1 cellular context compared by ENCODE assay signal in the genomic region with DNA sequence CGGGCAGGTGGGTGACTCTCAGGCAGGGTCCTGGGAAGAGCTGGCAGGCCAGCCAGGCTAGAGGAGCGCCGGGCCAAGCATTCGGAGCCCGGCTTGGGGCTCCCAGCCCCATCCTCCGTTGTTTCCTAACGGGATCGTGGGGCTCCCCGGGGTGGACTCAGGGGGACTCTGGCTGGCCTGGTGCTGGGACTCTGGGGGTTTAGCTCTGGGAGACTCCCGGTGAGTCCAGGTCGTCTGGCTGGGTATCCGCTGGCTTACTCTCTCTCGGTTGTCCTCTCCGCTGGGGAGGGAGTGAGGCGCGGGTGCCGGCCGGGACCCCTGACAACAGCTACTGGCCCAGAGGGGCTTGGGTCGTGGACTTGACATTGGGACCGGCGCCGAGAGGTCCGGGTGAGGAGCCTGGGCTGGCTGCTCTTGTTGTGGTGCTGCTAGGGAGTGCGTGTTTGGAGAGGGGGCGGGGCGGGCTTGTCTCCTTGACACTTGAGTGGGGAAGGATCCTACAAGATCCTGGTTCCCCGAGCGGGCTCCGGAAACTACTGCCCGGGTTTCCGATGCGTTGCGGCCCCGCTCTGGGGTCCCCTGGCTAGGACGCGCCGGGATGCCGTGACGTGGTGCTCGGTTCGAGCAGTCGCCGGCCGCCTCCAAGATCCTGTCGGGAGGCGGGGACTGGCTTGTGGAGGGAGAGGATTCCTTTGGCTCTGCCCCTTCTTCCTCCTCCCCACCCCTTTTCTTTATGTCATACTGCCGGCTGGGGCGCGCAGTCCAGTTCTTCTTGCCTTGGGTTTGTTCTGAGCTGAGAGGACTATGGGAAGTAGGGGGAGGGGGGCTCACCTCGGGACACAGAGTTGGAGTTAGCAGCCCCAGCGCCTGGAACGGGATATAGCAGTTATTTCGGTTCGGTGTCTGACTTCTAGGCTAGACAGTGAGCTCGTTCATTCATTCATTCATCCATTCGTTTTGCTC.
TF ChIP-seq lines count a peak whose summit lies in the region.

No MANE protein-coding gene starts in this region.

TF ChIP-seq in K562, 482 proteins besides CTCF, POLR2A, EP300 and RAD21 (continued from another document and continues in another):
- TF ChIP-seq, protein P1, sequence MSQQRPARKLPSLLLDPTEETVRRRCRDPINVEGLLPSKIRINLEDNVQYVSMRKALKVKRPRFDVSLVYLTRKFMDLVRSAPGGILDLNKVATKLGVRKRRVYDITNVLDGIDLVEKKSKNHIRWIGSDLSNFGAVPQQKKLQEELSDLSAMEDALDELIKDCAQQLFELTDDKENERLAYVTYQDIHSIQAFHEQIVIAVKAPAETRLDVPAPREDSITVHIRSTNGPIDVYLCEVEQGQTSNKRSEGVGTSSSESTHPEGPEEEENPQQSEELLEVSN (IDR thresholded peaks at IDR 0.05; ENCODE audit: borderline replicate concordance in 1 of 2, extremely low read depth in 1 of 2, insufficient read depth in 1 of 2, insufficient read length in 1 of 2, low read depth in 1 of 2, low read length in 1 of 2, poor library complexity in 1 of 2, severe bottlenecking in 1 of 2): peak; percentile 12 to 24
- 0 out of 2 replicates have a peak, but pooled peaks have one; percentile 11 for TF ChIP-seq CBX1 (IDR thresholded peaks at IDR 0.05; ENCODE audit: low read depth)
- no peak for TF ChIP-seq BCOR (IDR thresholded peaks at IDR 0.05)
- TF ChIP-seq ILK (tag; IDR thresholded peaks at IDR 0.05; ENCODE audit: borderline replicate concordance, low read depth): no peak
- TF ChIP-seq, protein P2, sequence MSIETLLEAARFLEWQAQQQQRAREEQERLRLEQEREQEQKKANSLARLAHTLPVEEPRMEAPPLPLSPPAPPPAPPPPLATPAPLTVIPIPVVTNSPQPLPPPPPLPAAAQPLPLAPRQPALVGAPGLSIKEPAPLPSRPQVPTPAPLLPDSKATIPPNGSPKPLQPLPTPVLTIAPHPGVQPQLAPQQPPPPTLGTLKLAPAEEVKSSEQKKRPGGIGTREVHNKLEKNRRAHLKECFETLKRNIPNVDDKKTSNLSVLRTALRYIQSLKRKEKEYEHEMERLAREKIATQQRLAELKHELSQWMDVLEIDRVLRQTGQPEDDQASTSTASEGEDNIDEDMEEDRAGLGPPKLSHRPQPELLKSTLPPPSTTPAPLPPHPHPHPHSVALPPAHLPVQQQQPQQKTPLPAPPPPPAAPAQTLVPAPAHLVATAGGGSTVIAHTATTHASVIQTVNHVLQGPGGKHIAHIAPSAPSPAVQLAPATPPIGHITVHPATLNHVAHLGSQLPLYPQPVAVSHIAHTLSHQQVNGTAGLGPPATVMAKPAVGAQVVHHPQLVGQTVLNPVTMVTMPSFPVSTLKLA (conservative IDR thresholded peaks at IDR 0.05): peak; percentile 65 to 71
- peak in 1 of 3 experiments; percentile 22 for TF ChIP-seq YY1 (IDR thresholded peaks at IDR 0.05; ENCODE audit: borderline replicate concordance in 1 of 3, control insufficient read depth in 1 of 3, extremely low read depth in 1 of 3, insufficient read depth in 3 of 3, insufficient read length in 1 of 3, insufficient replicate concordance in 2 of 3, low read depth in 1 of 3, low read length in 2 of 3)
- TF ChIP-seq HDAC3 (IDR thresholded peaks at IDR 0.05; ENCODE audit: borderline replicate concordance, partially characterized antibody): no peak
- no peak for TF ChIP-seq RFX5 (IDR thresholded peaks at IDR 0.05; ENCODE audit: low read depth, low read length)
- TF ChIP-seq, protein P3, sequence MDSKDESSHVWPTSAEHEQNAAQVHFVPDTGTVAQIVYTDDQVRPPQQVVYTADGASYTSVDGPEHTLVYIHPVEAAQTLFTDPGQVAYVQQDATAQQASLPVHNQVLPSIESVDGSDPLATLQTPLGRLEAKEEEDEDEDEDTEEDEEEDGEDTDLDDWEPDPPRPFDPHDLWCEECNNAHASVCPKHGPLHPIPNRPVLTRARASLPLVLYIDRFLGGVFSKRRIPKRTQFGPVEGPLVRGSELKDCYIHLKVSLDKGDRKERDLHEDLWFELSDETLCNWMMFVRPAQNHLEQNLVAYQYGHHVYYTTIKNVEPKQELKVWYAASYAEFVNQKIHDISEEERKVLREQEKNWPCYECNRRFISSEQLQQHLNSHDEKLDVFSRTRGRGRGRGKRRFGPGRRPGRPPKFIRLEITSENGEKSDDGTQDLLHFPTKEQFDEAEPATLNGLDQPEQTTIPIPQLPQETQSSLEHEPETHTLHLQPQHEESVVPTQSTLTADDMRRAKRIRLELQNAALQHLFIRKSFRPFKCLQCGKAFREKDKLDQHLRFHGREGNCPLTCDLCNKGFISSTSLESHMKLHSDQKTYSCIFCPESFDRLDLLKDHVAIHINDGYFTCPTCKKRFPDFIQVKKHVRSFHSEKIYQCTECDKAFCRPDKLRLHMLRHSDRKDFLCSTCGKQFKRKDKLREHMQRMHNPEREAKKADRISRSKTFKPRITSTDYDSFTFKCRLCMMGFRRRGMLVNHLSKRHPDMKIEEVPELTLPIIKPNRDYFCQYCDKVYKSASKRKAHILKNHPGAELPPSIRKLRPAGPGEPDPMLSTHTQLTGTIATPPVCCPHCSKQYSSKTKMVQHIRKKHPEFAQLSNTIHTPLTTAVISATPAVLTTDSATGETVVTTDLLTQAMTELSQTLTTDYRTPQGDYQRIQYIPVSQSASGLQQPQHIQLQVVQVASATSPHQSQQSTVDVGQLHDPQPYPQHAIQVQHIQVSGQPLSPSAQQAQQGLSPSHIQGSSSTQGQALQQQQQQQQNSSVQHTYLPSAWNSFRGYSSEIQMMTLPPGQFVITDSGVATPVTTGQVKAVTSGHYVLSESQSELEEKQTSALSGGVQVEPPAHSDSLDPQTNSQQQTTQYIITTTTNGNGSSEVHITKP (IDR thresholded peaks at IDR 0.05; ENCODE audit: partially characterized antibody): peak; percentile 62
- TF ChIP-seq RB1 (IDR thresholded peaks at IDR 0.05; ENCODE audit: low read depth): peak; percentile 27; the same call in 1 of the 2 replicates
- no peak for TF ChIP-seq ZBTB8A (IDR thresholded peaks at IDR 0.05; ENCODE audit: partially characterized antibody)
- no peak for TF ChIP-seq RBM17 (IDR thresholded peaks at IDR 0.05; ENCODE audit: borderline replicate concordance, low read depth, low read length)
- no peak for TF ChIP-seq TEAD4 (IDR thresholded peaks at IDR 0.05; ENCODE audit: low read length)
- 0 out of 2 replicates have a peak, but pooled peaks have one; percentile 48 for TF ChIP-seq TEAD4 (CRISPR knock-in tag; IDR thresholded peaks at IDR 0.05; ENCODE audit: borderline replicate concordance)
- TF ChIP-seq HMG20A (CRISPR knock-in tag; conservative IDR thresholded peaks at IDR 0.05): no peak
- TF ChIP-seq, protein P4, sequence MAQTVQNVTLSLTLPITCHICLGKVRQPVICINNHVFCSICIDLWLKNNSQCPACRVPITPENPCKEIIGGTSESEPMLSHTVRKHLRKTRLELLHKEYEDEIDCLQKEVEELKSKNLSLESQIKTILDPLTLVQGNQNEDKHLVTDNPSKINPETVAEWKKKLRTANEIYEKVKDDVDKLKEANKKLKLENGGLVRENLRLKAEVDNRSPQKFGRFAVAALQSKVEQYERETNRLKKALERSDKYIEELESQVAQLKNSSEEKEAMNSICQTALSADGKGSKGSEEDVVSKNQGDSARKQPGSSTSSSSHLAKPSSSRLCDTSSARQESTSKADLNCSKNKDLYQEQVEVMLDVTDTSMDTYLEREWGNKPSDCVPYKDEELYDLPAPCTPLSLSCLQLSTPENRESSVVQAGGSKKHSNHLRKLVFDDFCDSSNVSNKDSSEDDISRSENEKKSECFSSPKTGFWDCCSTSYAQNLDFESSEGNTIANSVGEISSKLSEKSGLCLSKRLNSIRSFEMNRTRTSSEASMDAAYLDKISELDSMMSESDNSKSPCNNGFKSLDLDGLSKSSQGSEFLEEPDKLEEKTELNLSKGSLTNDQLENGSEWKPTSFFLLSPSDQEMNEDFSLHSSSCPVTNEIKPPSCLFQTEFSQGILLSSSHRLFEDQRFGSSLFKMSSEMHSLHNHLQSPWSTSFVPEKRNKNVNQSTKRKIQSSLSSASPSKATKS (CRISPR knock-in tag; IDR thresholded peaks at IDR 0.05): no peak
- no peak for TF ChIP-seq JUND (IDR thresholded peaks at IDR 0.05; ENCODE audit: borderline replicate concordance, low read depth, low read length)
- TF ChIP-seq JUND (tag; IDR thresholded peaks at IDR 0.05; ENCODE audit: borderline replicate concordance, low read depth, low read length): 0 out of 3 replicates have a peak, but pooled peaks have one; percentile 13
- TF ChIP-seq, protein P5, sequence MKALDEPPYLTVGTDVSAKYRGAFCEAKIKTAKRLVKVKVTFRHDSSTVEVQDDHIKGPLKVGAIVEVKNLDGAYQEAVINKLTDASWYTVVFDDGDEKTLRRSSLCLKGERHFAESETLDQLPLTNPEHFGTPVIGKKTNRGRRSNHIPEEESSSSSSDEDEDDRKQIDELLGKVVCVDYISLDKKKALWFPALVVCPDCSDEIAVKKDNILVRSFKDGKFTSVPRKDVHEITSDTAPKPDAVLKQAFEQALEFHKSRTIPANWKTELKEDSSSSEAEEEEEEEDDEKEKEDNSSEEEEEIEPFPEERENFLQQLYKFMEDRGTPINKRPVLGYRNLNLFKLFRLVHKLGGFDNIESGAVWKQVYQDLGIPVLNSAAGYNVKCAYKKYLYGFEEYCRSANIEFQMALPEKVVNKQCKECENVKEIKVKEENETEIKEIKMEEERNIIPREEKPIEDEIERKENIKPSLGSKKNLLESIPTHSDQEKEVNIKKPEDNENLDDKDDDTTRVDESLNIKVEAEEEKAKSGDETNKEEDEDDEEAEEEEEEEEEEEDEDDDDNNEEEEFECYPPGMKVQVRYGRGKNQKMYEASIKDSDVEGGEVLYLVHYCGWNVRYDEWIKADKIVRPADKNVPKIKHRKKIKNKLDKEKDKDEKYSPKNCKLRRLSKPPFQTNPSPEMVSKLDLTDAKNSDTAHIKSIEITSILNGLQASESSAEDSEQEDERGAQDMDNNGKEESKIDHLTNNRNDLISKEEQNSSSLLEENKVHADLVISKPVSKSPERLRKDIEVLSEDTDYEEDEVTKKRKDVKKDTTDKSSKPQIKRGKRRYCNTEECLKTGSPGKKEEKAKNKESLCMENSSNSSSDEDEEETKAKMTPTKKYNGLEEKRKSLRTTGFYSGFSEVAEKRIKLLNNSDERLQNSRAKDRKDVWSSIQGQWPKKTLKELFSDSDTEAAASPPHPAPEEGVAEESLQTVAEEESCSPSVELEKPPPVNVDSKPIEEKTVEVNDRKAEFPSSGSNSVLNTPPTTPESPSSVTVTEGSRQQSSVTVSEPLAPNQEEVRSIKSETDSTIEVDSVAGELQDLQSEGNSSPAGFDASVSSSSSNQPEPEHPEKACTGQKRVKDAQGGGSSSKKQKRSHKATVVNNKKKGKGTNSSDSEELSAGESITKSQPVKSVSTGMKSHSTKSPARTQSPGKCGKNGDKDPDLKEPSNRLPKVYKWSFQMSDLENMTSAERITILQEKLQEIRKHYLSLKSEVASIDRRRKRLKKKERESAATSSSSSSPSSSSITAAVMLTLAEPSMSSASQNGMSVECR (CRISPR knock-in tag; IDR thresholded peaks at IDR 0.05): peak; percentile 75; the same call in 1 of the 2 replicates
- TF ChIP-seq ZNF408 (CRISPR knock-in tag; IDR thresholded peaks at IDR 0.05; ENCODE audit: low read depth): no peak
- peak; percentile 63; the same call in 1 of the 2 replicates for TF ChIP-seq FOXP1 (CRISPR knock-in tag; IDR thresholded peaks at IDR 0.05)
- TF ChIP-seq, protein P6, sequence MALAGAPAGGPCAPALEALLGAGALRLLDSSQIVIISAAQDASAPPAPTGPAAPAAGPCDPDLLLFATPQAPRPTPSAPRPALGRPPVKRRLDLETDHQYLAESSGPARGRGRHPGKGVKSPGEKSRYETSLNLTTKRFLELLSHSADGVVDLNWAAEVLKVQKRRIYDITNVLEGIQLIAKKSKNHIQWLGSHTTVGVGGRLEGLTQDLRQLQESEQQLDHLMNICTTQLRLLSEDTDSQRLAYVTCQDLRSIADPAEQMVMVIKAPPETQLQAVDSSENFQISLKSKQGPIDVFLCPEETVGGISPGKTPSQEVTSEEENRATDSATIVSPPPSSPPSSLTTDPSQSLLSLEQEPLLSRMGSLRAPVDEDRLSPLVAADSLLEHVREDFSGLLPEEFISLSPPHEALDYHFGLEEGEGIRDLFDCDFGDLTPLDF (CRISPR knock-in tag; IDR thresholded peaks at IDR 0.05): 0 out of 2 replicates have a peak, but pooled peaks have one; percentile 0
- no peak for TF ChIP-seq MYNN (IDR thresholded peaks at IDR 0.05)
- TF ChIP-seq MYNN (CRISPR knock-in tag; IDR thresholded peaks at IDR 0.05): no peak
- no peak for TF ChIP-seq NR2C1 (IDR thresholded peaks at IDR 0.05)
- TF ChIP-seq NR2C1 (tag; IDR thresholded peaks at IDR 0.05): no peak
- TF ChIP-seq, protein P7, sequence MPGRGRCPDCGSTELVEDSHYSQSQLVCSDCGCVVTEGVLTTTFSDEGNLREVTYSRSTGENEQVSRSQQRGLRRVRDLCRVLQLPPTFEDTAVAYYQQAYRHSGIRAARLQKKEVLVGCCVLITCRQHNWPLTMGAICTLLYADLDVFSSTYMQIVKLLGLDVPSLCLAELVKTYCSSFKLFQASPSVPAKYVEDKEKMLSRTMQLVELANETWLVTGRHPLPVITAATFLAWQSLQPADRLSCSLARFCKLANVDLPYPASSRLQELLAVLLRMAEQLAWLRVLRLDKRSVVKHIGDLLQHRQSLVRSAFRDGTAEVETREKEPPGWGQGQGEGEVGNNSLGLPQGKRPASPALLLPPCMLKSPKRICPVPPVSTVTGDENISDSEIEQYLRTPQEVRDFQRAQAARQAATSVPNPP (IDR thresholded peaks at IDR 0.05; ENCODE audit: borderline replicate concordance, insufficient read depth, insufficient read length): no peak
- no peak for TF ChIP-seq ZNF143 (CRISPR knock-in tag; IDR thresholded peaks at IDR 0.05)
- TF ChIP-seq, protein P8, sequence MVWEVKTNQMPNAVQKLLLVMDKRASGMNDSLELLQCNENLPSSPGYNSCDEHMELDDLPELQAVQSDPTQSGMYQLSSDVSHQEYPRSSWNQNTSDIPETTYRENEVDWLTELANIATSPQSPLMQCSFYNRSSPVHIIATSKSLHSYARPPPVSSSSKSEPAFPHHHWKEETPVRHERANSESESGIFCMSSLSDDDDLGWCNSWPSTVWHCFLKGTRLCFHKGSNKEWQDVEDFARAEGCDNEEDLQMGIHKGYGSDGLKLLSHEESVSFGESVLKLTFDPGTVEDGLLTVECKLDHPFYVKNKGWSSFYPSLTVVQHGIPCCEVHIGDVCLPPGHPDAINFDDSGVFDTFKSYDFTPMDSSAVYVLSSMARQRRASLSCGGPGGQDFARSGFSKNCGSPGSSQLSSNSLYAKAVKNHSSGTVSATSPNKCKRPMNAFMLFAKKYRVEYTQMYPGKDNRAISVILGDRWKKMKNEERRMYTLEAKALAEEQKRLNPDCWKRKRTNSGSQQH (CRISPR knock-in tag; IDR thresholded peaks at IDR 0.05): 0 out of 2 replicates have a peak, but pooled peaks have one; percentile 16
- TF ChIP-seq TBP (optimal IDR thresholded peaks at IDR 0.05; ENCODE audit: low read depth, low read length): peak; percentile 64
- no peak for TF ChIP-seq CREBBP (IDR thresholded peaks at IDR 0.05; ENCODE audit: low read depth, low read length)
- no peak for TF ChIP-seq TAL1 (IDR thresholded peaks at IDR 0.05)
- TF ChIP-seq, protein P9, sequence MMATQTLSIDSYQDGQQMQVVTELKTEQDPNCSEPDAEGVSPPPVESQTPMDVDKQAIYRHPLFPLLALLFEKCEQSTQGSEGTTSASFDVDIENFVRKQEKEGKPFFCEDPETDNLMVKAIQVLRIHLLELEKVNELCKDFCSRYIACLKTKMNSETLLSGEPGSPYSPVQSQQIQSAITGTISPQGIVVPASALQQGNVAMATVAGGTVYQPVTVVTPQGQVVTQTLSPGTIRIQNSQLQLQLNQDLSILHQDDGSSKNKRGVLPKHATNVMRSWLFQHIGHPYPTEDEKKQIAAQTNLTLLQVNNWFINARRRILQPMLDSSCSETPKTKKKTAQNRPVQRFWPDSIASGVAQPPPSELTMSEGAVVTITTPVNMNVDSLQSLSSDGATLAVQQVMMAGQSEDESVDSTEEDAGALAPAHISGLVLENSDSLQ (IDR thresholded peaks at IDR 0.05): peak; percentile 33; the same call in 1 of the 2 replicates
- no peak for TF ChIP-seq JUN (IDR thresholded peaks at IDR 0.05; ENCODE audit: borderline replicate concordance, low read depth, low read length)
- peak; percentile 56; the same call in 1 of the 2 replicates for TF ChIP-seq JUN (CRISPR knock-in tag; IDR thresholded peaks at IDR 0.05; ENCODE audit: borderline replicate concordance)
- TF ChIP-seq KLF13 (tag; IDR thresholded peaks at IDR 0.05; ENCODE audit: borderline replicate concordance, low read depth): peak; percentile 46; the same call in 1 of the 2 replicates
